Comparison of ENCODE assay signal across 20 cellular contexts in the genomic region with DNA sequence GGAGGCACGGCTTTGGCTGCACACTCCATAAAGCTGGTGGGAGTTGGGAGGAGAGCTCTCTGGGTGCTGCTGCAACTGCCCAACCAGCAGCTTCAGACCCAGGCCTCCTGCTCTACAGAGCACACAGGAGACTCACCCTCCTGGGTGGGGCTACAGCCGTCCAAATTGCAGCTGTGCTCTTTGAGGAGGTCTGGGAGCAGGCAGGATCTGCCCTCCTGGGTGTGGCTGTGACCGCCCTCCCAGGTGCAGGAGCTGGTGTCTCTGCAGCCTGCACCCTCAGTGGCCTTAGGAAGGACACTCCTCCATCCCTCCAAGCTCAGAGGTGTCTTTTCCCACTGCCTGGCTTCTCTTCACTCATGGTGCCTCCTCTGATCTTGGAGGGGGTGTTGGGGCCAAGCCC. TPM values are rescaled to one million over a fixed set of nuclear protein-coding genes. Genes with fewer than 3 reads are reported as not detected.
"Had no signal": no experiment of that assay in that cellular context is flagged by ENCODE, and none has a peak within 500 bp of the region (broad histone marks: within the 10 kb centered on the region; RNA-seq: fewer than 3 reads in every experiment).

No MANE protein-coding gene starts in this region.

- H3K36me3 Mint-ChIP-seq: type B pancreatic cell had no signal

- H3K4me3 ChIP-seq: esophagus muscularis mucosa, gastrocnemius medialis, heart right ventricle, uterus had no signal

- H3K27me3 ChIP-seq: gastrocnemius medialis, heart right ventricle, neutrophil, uterus had no signal

- DNase-seq: effector memory CD4-positive, alpha-beta T cell; gastrocnemius medialis; heart right ventricle; hypothalamus; kidney glomerular epithelial cell; naive thymus-derived CD4-positive, alpha-beta T cell; nephron progenitor cell; small intestine; stimulated activated CD4-positive, alpha-beta T cell treated with anti-CD3 and anti-CD28 coated beads, Interleukin-12 subunit alpha, Interleukin-12 subunit beta, amount 100 ng/mL, for 4 hours; stimulated activated naive CD4-positive, alpha-beta T cell treated with Interleukin-2 at 50 U/mL for 16 hours; uterus had no signal

- ATAC-seq: gastrocnemius medialis; naive thymus-derived CD4-positive, alpha-beta T cell had no signal

- H3K27ac Mint-ChIP-seq: naive thymus-derived CD4-positive, alpha-beta T cell; nephron progenitor cell; type B pancreatic cell had no signal

- H3K4me3 Mint-ChIP-seq: naive thymus-derived CD4-positive, alpha-beta T cell; nephron progenitor cell; type B pancreatic cell had no signal

- H3K27ac ChIP-seq: esophagus muscularis mucosa, gastrocnemius medialis, heart right ventricle, neutrophil, uterus had no signal

- H3K9me3 ChIP-seq: gastrocnemius medialis, neutrophil had no signal

- H3K4me1 ChIP-seq: esophagus muscularis mucosa, gastrocnemius medialis, uterus had no signal

- H3K36me3 ChIP-seq: esophagus muscularis mucosa, gastrocnemius medialis, heart right ventricle, neutrophil, uterus had no signal

RNA-seq across cellular contexts. Expression of gene PRF1, which starts 20.0 kb away (rescaled TPM):
- total RNA-seq: chondrocyte, fibroblast of villous mesenchyme, lung microvascular endothelial cell, osteoblast, pulmonary artery endothelial cell had no signal

RNA-seq across cellular contexts. Expression of gene ADAMTS14, which starts 49.8 kb away (rescaled TPM):
- total RNA-seq: lung microvascular endothelial cell, mononuclear cell had no signal
- polyA plus RNA-seq: naive thymus-derived CD4-positive, alpha-beta T cell had no signal
